Comparison of ENCODE assay signal across 1 cellular context in the genomic region with DNA sequence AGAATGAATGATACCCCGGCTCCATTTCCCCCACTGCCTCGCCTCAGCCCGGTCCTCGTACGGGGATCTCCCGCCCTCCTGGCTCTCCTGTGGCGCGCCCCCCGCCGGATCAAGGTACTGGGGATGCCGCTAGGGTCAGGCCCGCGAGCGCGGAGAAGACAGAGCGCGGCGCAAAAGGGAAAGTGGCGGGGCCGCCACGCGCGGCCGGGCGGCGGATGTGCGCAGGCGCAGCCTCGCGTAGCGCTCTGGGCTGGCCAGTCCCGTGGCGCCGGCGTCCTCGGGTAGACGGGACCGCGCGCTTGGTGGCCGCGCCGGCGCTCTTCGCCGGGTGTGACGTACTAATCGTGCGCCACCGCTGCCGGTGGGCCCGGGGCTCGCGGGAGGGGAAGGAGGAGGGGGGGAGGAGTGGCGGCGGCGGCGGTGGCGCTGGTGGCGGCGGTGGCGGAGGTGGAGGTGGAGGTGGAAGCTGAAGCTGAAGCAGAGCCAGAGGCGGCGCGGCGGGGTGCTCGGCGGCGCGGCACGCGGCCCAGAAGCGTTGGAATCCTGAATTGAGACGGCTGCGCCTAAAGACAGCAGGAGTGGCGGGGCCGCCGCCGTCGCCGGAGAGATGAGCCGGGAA.
TF ChIP-seq lines count a peak whose summit lies in the region.

A gene (plus strand): TSS at position 331 of the 619 bp plus-strand sequence. CDS start 1,158 bp downstream, outside the sequence.

TF ChIP-seq in K562, 482 proteins besides CTCF, POLR2A, EP300 and RAD21 (continued from another document and continues in another):
- TF ChIP-seq ZFPM2 (CRISPR knock-in tag; IDR thresholded peaks at IDR 0.05) (no peak), GTF2E2 (tag; IDR thresholded peaks at IDR 0.05) (no peak), TEAD4 (IDR thresholded peaks at IDR 0.05; ENCODE audit: low read length) (no peak), TEAD4 (CRISPR knock-in tag; IDR thresholded peaks at IDR 0.05; ENCODE audit: borderline replicate concordance) (no peak), KDM1A (IDR thresholded peaks at IDR 0.05) (no peak), CBFB (CRISPR knock-in tag; IDR thresholded peaks at IDR 0.05) (no peak), HDAC1 (IDR thresholded peaks at IDR 0.05) (peak in 1 of 2 experiments; percentile 75; a peak in 1 of 4 replicates), MCM5 (IDR thresholded peaks at IDR 0.05; ENCODE audit: low read depth) (no peak), TAF9B (IDR thresholded peaks at IDR 0.05; ENCODE audit: partially characterized antibody) (no peak), ZNF57 (CRISPR knock-in tag; IDR thresholded peaks at IDR 0.05) (no peak), KHSRP (IDR thresholded peaks at IDR 0.05) (no peak), DIDO1 (tag; IDR thresholded peaks at IDR 0.05; ENCODE audit: low read depth) (no peak), DMBX1 (CRISPR knock-in tag; IDR thresholded peaks at IDR 0.05; ENCODE audit: borderline replicate concordance) (no peak), NFXL1 (CRISPR knock-in tag; IDR thresholded peaks at IDR 0.05) (no peak), LARP7 (IDR thresholded peaks at IDR 0.05) (no peak), MCM2 (IDR thresholded peaks at IDR 0.05; ENCODE audit: low read depth) (no peak), ZNF134 (CRISPR knock-in tag; conservative IDR thresholded peaks at IDR 0.05) (no peak), HDAC6 (IDR thresholded peaks at IDR 0.05; ENCODE audit: low read depth, low read length) (no peak), NR2C1 (IDR thresholded peaks at IDR 0.05) (no peak), NR2C1 (tag; IDR thresholded peaks at IDR 0.05) (no peak), ARNT (IDR thresholded peaks at IDR 0.05) (no peak), ZNF24 (IDR thresholded peaks at IDR 0.05) (no peak), SMARCB1 (IDR thresholded peaks at IDR 0.05; ENCODE audit: insufficient read length, low read depth) (no peak), TOE1 (IDR thresholded peaks at IDR 0.05; ENCODE audit: borderline replicate concordance) (no peak), TOE1 (CRISPR knock-in tag; IDR thresholded peaks at IDR 0.05; ENCODE audit: borderline replicate concordance, low read depth) (no peak), C11orf30 (IDR thresholded peaks at IDR 0.05; ENCODE audit: low read depth) (peak; percentile 85), EHMT2 (IDR thresholded peaks at IDR 0.05) (no peak), ZNF436 (CRISPR knock-in tag; IDR thresholded peaks at IDR 0.05) (no peak), NR4A1 (CRISPR knock-in tag; IDR thresholded peaks at IDR 0.05) (no peak), NR4A1 (tag; IDR thresholded peaks at IDR 0.05) (no peak), KDM2B (CRISPR knock-in tag; IDR thresholded peaks at IDR 0.05) (no peak), ZNF347 (CRISPR knock-in tag; IDR thresholded peaks at IDR 0.05; ENCODE audit: low read depth) (no peak), ZNF507 (tag; conservative IDR thresholded peaks at IDR 0.05) (no peak), ZBTB1 (CRISPR knock-in tag; IDR thresholded peaks at IDR 0.05; ENCODE audit: borderline replicate concordance, low read depth) (no peak), FOXA1 (IDR thresholded peaks at IDR 0.05; ENCODE audit: borderline replicate concordance) (no peak), HNRNPL (IDR thresholded peaks at IDR 0.05; ENCODE audit: low read depth, low read length) (no peak), SNIP1 (IDR thresholded peaks at IDR 0.05; ENCODE audit: low read depth) (no peak), ADNP (tag; IDR thresholded peaks at IDR 0.05) (no peak), ZNF431 (CRISPR knock-in tag; IDR thresholded peaks at IDR 0.05) (no peak), HMG20A (CRISPR knock-in tag; conservative IDR thresholded peaks at IDR 0.05) (no peak)
- TF ChIP-seq, protein P1, sequence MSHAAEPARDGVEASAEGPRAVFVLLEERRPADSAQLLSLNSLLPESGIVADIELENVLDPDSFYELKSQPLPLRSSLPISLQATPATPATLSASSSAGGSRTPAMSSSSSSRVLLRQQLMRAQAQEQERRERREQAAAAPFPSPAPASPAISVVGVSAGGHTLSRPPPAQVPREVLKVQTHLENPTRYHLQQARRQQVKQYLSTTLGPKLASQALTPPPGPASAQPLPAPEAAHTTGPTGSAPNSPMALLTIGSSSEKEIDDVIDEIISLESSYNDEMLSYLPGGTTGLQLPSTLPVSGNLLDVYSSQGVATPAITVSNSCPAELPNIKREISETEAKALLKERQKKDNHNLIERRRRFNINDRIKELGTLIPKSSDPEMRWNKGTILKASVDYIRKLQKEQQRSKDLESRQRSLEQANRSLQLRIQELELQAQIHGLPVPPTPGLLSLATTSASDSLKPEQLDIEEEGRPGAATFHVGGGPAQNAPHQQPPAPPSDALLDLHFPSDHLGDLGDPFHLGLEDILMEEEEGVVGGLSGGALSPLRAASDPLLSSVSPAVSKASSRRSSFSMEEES (CRISPR knock-in tag; IDR thresholded peaks at IDR 0.05): no peak
- TF ChIP-seq, protein P2, sequence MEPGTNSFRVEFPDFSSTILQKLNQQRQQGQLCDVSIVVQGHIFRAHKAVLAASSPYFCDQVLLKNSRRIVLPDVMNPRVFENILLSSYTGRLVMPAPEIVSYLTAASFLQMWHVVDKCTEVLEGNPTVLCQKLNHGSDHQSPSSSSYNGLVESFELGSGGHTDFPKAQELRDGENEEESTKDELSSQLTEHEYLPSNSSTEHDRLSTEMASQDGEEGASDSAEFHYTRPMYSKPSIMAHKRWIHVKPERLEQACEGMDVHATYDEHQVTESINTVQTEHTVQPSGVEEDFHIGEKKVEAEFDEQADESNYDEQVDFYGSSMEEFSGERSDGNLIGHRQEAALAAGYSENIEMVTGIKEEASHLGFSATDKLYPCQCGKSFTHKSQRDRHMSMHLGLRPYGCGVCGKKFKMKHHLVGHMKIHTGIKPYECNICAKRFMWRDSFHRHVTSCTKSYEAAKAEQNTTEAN (CRISPR knock-in tag; IDR thresholded peaks at IDR 0.05): no peak
- TF ChIP-seq, protein P3, sequence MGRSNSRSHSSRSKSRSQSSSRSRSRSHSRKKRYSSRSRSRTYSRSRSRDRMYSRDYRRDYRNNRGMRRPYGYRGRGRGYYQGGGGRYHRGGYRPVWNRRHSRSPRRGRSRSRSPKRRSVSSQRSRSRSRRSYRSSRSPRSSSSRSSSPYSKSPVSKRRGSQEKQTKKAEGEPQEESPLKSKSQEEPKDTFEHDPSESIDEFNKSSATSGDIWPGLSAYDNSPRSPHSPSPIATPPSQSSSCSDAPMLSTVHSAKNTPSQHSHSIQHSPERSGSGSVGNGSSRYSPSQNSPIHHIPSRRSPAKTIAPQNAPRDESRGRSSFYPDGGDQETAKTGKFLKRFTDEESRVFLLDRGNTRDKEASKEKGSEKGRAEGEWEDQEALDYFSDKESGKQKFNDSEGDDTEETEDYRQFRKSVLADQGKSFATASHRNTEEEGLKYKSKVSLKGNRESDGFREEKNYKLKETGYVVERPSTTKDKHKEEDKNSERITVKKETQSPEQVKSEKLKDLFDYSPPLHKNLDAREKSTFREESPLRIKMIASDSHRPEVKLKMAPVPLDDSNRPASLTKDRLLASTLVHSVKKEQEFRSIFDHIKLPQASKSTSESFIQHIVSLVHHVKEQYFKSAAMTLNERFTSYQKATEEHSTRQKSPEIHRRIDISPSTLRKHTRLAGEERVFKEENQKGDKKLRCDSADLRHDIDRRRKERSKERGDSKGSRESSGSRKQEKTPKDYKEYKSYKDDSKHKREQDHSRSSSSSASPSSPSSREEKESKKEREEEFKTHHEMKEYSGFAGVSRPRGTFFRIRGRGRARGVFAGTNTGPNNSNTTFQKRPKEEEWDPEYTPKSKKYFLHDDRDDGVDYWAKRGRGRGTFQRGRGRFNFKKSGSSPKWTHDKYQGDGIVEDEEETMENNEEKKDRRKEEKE (IDR thresholded peaks at IDR 0.05; ENCODE audit: borderline replicate concordance in 1 of 2, control insufficient read depth in 1 of 2, low read depth in 2 of 2, low read length in 1 of 2): no peak
- TF ChIP-seq, protein P4, sequence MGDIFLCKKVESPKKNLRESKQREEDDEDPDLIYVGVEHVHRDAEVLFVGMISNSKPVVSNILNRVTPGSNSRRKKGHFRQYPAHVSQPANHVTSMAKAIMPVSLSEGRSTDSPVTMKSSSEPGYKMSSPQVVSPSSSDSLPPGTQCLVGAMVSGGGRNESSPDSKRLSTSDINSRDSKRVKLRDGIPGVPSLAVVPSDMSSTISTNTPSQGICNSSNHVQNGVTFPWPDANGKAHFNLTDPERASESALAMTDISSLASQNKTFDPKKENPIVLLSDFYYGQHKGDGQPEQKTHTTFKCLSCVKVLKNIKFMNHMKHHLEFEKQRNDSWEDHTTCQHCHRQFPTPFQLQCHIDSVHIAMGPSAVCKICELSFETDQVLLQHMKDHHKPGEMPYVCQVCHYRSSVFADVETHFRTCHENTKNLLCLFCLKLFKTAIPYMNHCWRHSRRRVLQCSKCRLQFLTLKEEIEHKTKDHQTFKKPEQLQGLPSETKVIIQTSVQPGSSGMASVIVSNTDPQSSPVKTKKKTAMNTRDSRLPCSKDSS (IDR thresholded peaks at IDR 0.05; ENCODE audit: low read depth, partially characterized antibody): no peak
- TF ChIP-seq, protein P5, sequence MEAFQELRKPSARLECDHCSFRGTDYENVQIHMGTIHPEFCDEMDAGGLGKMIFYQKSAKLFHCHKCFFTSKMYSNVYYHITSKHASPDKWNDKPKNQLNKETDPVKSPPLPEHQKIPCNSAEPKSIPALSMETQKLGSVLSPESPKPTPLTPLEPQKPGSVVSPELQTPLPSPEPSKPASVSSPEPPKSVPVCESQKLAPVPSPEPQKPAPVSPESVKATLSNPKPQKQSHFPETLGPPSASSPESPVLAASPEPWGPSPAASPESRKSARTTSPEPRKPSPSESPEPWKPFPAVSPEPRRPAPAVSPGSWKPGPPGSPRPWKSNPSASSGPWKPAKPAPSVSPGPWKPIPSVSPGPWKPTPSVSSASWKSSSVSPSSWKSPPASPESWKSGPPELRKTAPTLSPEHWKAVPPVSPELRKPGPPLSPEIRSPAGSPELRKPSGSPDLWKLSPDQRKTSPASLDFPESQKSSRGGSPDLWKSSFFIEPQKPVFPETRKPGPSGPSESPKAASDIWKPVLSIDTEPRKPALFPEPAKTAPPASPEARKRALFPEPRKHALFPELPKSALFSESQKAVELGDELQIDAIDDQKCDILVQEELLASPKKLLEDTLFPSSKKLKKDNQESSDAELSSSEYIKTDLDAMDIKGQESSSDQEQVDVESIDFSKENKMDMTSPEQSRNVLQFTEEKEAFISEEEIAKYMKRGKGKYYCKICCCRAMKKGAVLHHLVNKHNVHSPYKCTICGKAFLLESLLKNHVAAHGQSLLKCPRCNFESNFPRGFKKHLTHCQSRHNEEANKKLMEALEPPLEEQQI (IDR thresholded peaks at IDR 0.05): no peak
- TF ChIP-seq, protein P6, sequence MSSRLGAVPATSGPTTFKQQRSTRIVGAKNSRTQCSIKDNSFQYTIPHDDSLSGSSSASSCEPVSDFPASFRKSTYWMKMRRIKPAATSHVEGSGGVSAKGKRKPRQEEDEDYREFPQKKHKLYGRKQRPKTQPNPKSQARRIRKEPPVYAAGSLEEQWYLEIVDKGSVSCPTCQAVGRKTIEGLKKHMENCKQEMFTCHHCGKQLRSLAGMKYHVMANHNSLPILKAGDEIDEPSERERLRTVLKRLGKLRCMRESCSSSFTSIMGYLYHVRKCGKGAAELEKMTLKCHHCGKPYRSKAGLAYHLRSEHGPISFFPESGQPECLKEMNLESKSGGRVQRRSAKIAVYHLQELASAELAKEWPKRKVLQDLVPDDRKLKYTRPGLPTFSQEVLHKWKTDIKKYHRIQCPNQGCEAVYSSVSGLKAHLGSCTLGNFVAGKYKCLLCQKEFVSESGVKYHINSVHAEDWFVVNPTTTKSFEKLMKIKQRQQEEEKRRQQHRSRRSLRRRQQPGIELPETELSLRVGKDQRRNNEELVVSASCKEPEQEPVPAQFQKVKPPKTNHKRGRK (tag; IDR thresholded peaks at IDR 0.05): no peak
- TF ChIP-seq, protein P7, sequence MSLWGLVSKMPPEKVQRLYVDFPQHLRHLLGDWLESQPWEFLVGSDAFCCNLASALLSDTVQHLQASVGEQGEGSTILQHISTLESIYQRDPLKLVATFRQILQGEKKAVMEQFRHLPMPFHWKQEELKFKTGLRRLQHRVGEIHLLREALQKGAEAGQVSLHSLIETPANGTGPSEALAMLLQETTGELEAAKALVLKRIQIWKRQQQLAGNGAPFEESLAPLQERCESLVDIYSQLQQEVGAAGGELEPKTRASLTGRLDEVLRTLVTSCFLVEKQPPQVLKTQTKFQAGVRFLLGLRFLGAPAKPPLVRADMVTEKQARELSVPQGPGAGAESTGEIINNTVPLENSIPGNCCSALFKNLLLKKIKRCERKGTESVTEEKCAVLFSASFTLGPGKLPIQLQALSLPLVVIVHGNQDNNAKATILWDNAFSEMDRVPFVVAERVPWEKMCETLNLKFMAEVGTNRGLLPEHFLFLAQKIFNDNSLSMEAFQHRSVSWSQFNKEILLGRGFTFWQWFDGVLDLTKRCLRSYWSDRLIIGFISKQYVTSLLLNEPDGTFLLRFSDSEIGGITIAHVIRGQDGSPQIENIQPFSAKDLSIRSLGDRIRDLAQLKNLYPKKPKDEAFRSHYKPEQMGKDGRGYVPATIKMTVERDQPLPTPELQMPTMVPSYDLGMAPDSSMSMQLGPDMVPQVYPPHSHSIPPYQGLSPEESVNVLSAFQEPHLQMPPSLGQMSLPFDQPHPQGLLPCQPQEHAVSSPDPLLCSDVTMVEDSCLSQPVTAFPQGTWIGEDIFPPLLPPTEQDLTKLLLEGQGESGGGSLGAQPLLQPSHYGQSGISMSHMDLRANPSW (CRISPR knock-in tag; IDR thresholded peaks at IDR 0.05): no peak
- TF ChIP-seq, protein P8, sequence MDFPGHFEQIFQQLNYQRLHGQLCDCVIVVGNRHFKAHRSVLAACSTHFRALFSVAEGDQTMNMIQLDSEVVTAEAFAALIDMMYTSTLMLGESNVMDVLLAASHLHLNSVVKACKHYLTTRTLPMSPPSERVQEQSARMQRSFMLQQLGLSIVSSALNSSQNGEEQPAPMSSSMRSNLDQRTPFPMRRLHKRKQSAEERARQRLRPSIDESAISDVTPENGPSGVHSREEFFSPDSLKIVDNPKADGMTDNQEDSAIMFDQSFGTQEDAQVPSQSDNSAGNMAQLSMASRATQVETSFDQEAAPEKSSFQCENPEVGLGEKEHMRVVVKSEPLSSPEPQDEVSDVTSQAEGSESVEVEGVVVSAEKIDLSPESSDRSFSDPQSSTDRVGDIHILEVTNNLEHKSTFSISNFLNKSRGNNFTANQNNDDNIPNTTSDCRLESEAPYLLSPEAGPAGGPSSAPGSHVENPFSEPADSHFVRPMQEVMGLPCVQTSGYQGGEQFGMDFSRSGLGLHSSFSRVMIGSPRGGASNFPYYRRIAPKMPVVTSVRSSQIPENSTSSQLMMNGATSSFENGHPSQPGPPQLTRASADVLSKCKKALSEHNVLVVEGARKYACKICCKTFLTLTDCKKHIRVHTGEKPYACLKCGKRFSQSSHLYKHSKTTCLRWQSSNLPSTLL (IDR thresholded peaks at IDR 0.05): no peak
- TF ChIP-seq, protein P9, sequence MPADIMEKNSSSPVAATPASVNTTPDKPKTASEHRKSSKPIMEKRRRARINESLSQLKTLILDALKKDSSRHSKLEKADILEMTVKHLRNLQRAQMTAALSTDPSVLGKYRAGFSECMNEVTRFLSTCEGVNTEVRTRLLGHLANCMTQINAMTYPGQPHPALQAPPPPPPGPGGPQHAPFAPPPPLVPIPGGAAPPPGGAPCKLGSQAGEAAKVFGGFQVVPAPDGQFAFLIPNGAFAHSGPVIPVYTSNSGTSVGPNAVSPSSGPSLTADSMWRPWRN (IDR thresholded peaks at IDR 0.05; ENCODE audit: low read depth): no peak
